ENCODE assay signal across 8 cellular contexts in the genomic region with DNA sequence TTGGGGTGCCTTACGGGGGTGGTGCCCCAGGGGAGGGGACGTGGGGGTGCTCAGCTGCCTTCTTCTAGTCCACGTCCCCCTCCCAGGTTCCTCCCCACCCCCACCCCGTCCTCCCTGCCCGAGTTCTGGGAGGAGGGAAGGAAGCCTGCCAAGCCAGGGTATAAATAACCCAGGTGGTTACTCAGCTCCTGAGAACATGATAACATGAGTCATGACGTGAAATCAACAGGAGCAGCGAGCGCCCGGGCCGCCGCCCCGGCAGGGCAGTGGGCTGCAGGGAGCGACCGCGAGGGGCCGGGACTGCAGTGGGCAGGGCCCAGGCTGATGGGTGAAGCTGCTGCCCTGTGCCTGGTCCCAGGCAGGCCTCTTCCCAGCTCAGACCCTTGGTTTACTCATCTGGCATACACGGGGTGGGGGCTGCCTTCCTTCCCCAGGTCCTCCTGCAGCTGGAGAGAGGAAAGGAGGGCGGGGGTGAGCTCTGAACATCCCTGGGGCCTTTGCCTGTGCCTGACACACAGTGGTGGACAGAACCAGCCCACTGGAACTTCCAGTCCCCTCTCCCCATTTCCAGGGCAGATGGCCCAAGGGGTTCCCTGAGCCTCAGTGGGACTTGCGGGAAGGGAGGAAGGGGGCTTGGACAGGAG. TPM values are rescaled to one million over a fixed set of nuclear protein-coding genes. Genes with fewer than 3 reads are reported as not detected.
A peak's percentile ranks its signal among the peaks of the same experiment; 100 is the strongest.
DNase-seq lines count a peak whose midpoint lies in the region; ATAC-seq and TF ChIP-seq lines count a peak whose summit lies in the region.

No MANE protein-coding gene starts in this region.

- H2BK120ac ChIP-seq in mesendoderm (ENCODE audit: low read depth, low read length): no peak overlapping the region

- no peaks in the 10 kb centered on the region for H3K36me3 ChIP-seq in RWPE2 (ENCODE audit: low read depth)
- H3K36me3 ChIP-seq in mesendoderm (ENCODE audit: control insufficient read depth, insufficient read depth, low read length): no peaks in the 10 kb centered on the region

- H3K4me2 ChIP-seq in mesendoderm (ENCODE audit: low read length): peak overlapping the region; percentile 12

- no peaks in the 10 kb centered on the region for H3K79me2 ChIP-seq in mesendoderm (ENCODE audit: control insufficient read depth, insufficient read depth, low read length)

- peaks cover 35% of the 10 kb centered on the region for H3K4me1 ChIP-seq in RWPE2 (ENCODE audit: insufficient read depth, poor library complexity, severe bottlenecking)
- H3K4me1 ChIP-seq in mesendoderm (ENCODE audit: control insufficient read depth, low read depth, low read length): no peaks in the 10 kb centered on the region

- H3K79me1 ChIP-seq in mesendoderm (ENCODE audit: low read length): no peaks in the 10 kb centered on the region

- H3K27ac ChIP-seq in RWPE2 (ENCODE audit: poor library complexity, severe bottlenecking): peak overlapping the region; percentile 48
- H3K27ac ChIP-seq in mesendoderm (ENCODE audit: low read depth, low read length): no peak overlapping the region

- peak; percentile 80 for ATAC-seq in RWPE2 (ENCODE audit: low read depth)
- no peak for ATAC-seq in GM21723 (IDR thresholded peaks at IDR 0.05; ENCODE audit: unreplicated experiment)

- H3K9me3 ChIP-seq in RWPE2 (ENCODE audit: severe bottlenecking): no peaks in the 10 kb centered on the region

- H2BK5ac ChIP-seq in mesendoderm (ENCODE audit: low read length): no peak overlapping the region

- no peak for TF ChIP-seq CTCF in GM12865 (IDR thresholded peaks at IDR 0.05; ENCODE audit: insufficient read depth, low read depth, low read length, missing control alignments)
- no peak for TF ChIP-seq CTCF in RWPE2 (IDR thresholded peaks at IDR 0.05; ENCODE audit: poor library complexity, severe bottlenecking)

- H3K23ac ChIP-seq in mesendoderm (ENCODE audit: low read length): peak overlapping the region; percentile 95

- H3K27me3 ChIP-seq in RWPE2 (ENCODE audit: insufficient read depth, poor library complexity, severe bottlenecking): no peaks in the 10 kb centered on the region
- H3K27me3 ChIP-seq in mesendoderm (ENCODE audit: insufficient read depth, low read length, poor library complexity): no peaks in the 10 kb centered on the region

- H3K18ac ChIP-seq in mesendoderm (ENCODE audit: low read length): peak overlapping the region; percentile 20

- peak overlapping the region; percentile 49 for H3K4ac ChIP-seq in mesendoderm (ENCODE audit: low read depth, low read length)

- H2AK5ac ChIP-seq in mesendoderm (ENCODE audit: low read length): no peak overlapping the region

- H4K8ac ChIP-seq in mesendoderm (ENCODE audit: low read depth, low read length): no peak overlapping the region

- H4K5ac ChIP-seq in mesendoderm (ENCODE audit: low read length): no peak overlapping the region

- H3K56ac ChIP-seq in mesendoderm (ENCODE audit: low read length): peak overlapping the region; percentile 84

- WGBS in mesendoderm (ENCODE audit: extremely low coverage, insufficient coverage, low lambda C conversion rate): no CpG with 5 or more reads among the region's 19 CpGs

- no peak overlapping the region for H2BK15ac ChIP-seq in mesendoderm (replicated peaks; ENCODE audit: low read depth)

- peak overlapping the region; percentile 38 for H3K9ac ChIP-seq in mesendoderm (ENCODE audit: low read length)

- H3K4me3 ChIP-seq in GM12865 (ENCODE audit: low read depth, low read length): 0 out of 2 replicates have a peak overlapping the region, but pooled peaks have one; percentile 7
- H3K4me3 ChIP-seq in RWPE2 (ENCODE audit: severe bottlenecking): no peak overlapping the region
- no peak overlapping the region for H3K4me3 ChIP-seq in mesendoderm (ENCODE audit: low read length)

- DNase-seq in 8988T (peak; percentile 78), GM12865 (ENCODE audit: low read depth) (peak; percentile 45), RWPE2 (ENCODE audit: low spot score) (no peak), dedifferentiated amniotic fluid mesenchymal stem cell (ENCODE audit: extremely low spot score) (peak; percentile 52), mesendoderm (peak; percentile 86), NAMALWA (ENCODE audit: low spot score) (no peak), SKM-1 (lab: John Stamatoyannopoulos, UW; ENCODE audit: unreplicated experiment) (no peak)

RNA-seq across cellular contexts. Expression of gene PDGFB, which starts 8.8 kb away (rescaled TPM):
- 3.6 TPM for polyA plus RNA-seq in mesendoderm (2013, experiment 1 of 2)
- polyA plus RNA-seq in mesendoderm (2013, experiment 2 of 2): 3.7 TPM

Comparison
In these comparisons a context has a peak if more than half of its experiments do, and no peak if none do; other contexts are left out.
1. DNase-seq: peak in 8988T (single experiment), GM12865 (single experiment), dedifferentiated amniotic fluid mesenchymal stem cell (single experiment) and mesendoderm (single experiment); none in RWPE2 (single experiment), NAMALWA (single experiment) and SKM-1 (single experiment).